10 cellular contexts compared by ENCODE assay signal in the genomic region with DNA sequence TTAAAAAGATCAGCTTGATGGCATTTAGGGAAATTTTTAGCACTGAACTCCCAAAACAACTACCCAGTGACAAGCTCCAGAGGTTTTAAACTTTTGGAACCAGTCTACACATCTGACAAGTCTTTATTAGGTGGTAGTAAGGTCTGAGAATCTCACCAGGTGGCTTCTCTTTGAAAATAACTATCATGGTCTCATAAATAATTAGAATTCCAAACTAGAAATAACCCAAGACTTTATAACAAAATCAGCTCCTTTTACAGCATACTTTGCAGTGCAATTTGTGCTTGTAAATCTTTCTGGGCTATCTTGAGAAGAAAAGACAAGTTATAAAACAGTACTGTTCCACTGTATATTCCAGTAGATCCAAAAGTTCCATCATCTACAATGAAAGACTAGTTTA.
DNase-seq lines count a peak whose midpoint lies in the region; ATAC-seq and TF ChIP-seq lines count a peak whose summit lies in the region.
"Had no signal": no experiment of that assay in that cellular context is flagged by ENCODE, and none has a peak within 500 bp of the region (broad histone marks: within the 10 kb centered on the region; RNA-seq: fewer than 3 reads in every experiment).

No MANE protein-coding gene starts in this region.

- H3K4me1 ChIP-seq in Caco-2 (0 out of 2 replicates have a peak, but pooled peaks cover 8% of the 10 kb centered on the region), testis (peaks cover 14% of the 10 kb centered on the region), body of pancreas (peaks cover 14% of the 10 kb centered on the region)

- no peak for TF ChIP-seq POLR2A in testis (IDR thresholded peaks at IDR 0.05)
- no peak for TF ChIP-seq POLR2A in body of pancreas (IDR thresholded peaks at IDR 0.05)

- TF ChIP-seq CTCF in Caco-2 (IDR thresholded peaks at IDR 0.05; ENCODE audit: insufficient read depth in 1 of 2, low read depth in 1 of 2, low read length in 1 of 2, severe bottlenecking in 1 of 2, unreplicated experiment in 1 of 2) (no peak), dorsolateral prefrontal cortex (IDR thresholded peaks at IDR 0.05 in 54 of 56, conservative IDR thresholded peaks at IDR 0.05 in 2 of 56; ENCODE audit: low read depth in 1 of 56, partially characterized antibody in 56 of 56) (no peak), osteocyte (IDR thresholded peaks at IDR 0.05) (no peak), testis (IDR thresholded peaks at IDR 0.05) (no peak), body of pancreas (IDR thresholded peaks at IDR 0.05) (no peak)

- H3K36me3 ChIP-seq in Caco-2 (ENCODE audit: control insufficient read depth, insufficient read depth, low read length) (no peaks in the 10 kb centered on the region), testis (ENCODE audit: low read depth, missing control alignments) (no peaks in the 10 kb centered on the region), body of pancreas (replicated peaks in 1 of 2; ENCODE audit: insufficient read depth in 1 of 2, low read depth in 2 of 2) (no peaks in the 10 kb centered on the region)

- intact Hi-C loops in Caco-2 (cut with micrococcal nuclease; ENCODE audit: unreplicated experiment), result no loop called here
- intact Hi-C loops in dorsolateral prefrontal cortex (cut with DNase I), result loop anchor here in 1 of 2 donors (10.0 kb wide), 1 partner anchor 111 kb away; a partner anchor contains a TSS
- intact Hi-C loops in testis (cut with DNase I; ENCODE audit: low total_unique reads), result no loop called here
- intact Hi-C loops in body of pancreas (cut with DNase I), result no loop called here

- H3K4me1 Mint-ChIP-seq in Caco-2 (ENCODE audit: low read depth, unreplicated experiment), result no peaks in the 10 kb centered on the region
- H3K4me1 Mint-ChIP-seq in osteocyte (ENCODE audit: unreplicated experiment), result peaks cover 18% of the 10 kb centered on the region

- ATAC-seq in HG03469 (IDR thresholded peaks at IDR 0.05; ENCODE audit: unreplicated experiment) (no peak), GM19463 (IDR thresholded peaks at IDR 0.05; ENCODE audit: unreplicated experiment) (no peak), body of pancreas (no peak)
- ATAC-seq: esophagus mucosa had no signal

- DNase-seq in Caco-2 (no peak), NAMALWA (ENCODE audit: low spot score) (peak; percentile 24), dorsolateral prefrontal cortex (no peak), osteocyte (ENCODE audit: extremely low spot score, unreplicated experiment) (no peak), testis (no peak), body of pancreas (no peak)
- DNase-seq: activated CD8-positive, alpha-beta memory T cell treated with anti-CD3 and anti-CD28 coated beads for 24 hours had no signal

- H3K27me3 ChIP-seq in Caco-2 (replicated peaks; ENCODE audit: control insufficient read depth, insufficient read depth, low read length) (no peaks in the 10 kb centered on the region), dorsolateral prefrontal cortex (no peaks in the 10 kb centered on the region), testis (no peaks in the 10 kb centered on the region), body of pancreas (no peaks in the 10 kb centered on the region)

- POLR2A ChIA-PET in Caco-2 (lab: Charles Lee), result no interaction called here

- peaks cover 21% of the 10 kb centered on the region for H3K36me3 Mint-ChIP-seq in Caco-2 (ENCODE audit: insufficient read depth, unreplicated experiment)
- H3K36me3 Mint-ChIP-seq in osteocyte (ENCODE audit: unreplicated experiment), result peaks cover 10% of the 10 kb centered on the region

- BruUV-seq in Caco-2 (replicated peaks; lab: Mats Ljungman, UMichigan), result no TSS peak

- H3K9me3 Mint-ChIP-seq in Caco-2 (ENCODE audit: unreplicated experiment) (no peaks in the 10 kb centered on the region), osteocyte (ENCODE audit: unreplicated experiment) (no peaks in the 10 kb centered on the region)

- H3K27ac Mint-ChIP-seq in Caco-2 (ENCODE audit: unreplicated experiment) (no peak overlapping the region), osteocyte (ENCODE audit: unreplicated experiment) (no peak overlapping the region)

- H3K4me3 Mint-ChIP-seq in Caco-2 (ENCODE audit: unreplicated experiment), result peak overlapping the region; percentile 99
- H3K4me3 Mint-ChIP-seq in osteocyte (ENCODE audit: unreplicated experiment), result peak overlapping the region; percentile 94

- H3K27ac ChIP-seq in dorsolateral prefrontal cortex (peak overlapping the region in 7 of 59 donors; percentile 82 to 97 (median 88)), testis (no peak overlapping the region), body of pancreas (no peak overlapping the region)

- H3K27me3 Mint-ChIP-seq in Caco-2 (ENCODE audit: insufficient read depth, unreplicated experiment) (peaks cover 8% of the 10 kb centered on the region), osteocyte (ENCODE audit: unreplicated experiment) (peaks cover 13% of the 10 kb centered on the region)

- H3K9me3 ChIP-seq in Caco-2, result no peaks in the 10 kb centered on the region
- H3K9me3 ChIP-seq in testis, result no peaks in the 10 kb centered on the region
- no peaks in the 10 kb centered on the region for H3K9me3 ChIP-seq in body of pancreas

- CTCF ChIA-PET in Caco-2 (lab: Charles Lee), result no interaction called here

- H3K4me3 ChIP-seq in Caco-2 (ENCODE audit: low read depth, low read length), result peak overlapping the region; percentile 10; the same call in 1 of the 2 replicates
- H3K4me3 ChIP-seq in dorsolateral prefrontal cortex, result peak overlapping the region in 49 of 59 donors; percentile 53 to 94 (median 77)
- H3K4me3 ChIP-seq in testis, result no peak overlapping the region
- H3K4me3 ChIP-seq in body of pancreas, result no peak overlapping the region

Comparison
In these comparisons a context has a peak if more than half of its experiments do, and no peak if none do; other contexts are left out.
1. H3K4me3 ChIP-seq: peak in Caco-2 (single experiment) and dorsolateral prefrontal cortex (49 of 59); none in testis (0 of 2) and body of pancreas (0 of 2).